ENCODE assay signal across 9 cellular contexts in genomic region chr12:69879007-69879960, GRCh38. TPM values are rescaled to one million over a fixed set of nuclear protein-coding genes. Genes with fewer than 3 reads are reported as not detected.
DNase-seq lines count a peak whose midpoint lies in the region; ATAC-seq, FAIRE-seq and TF ChIP-seq lines count a peak whose summit lies in the region.
"Had no signal": no experiment of that assay in that cellular context is flagged by ENCODE, and none has a peak within 500 bp of the region (broad histone marks: within the 10 kb centered on the region; RNA-seq: fewer than 3 reads in every experiment).

No MANE protein-coding gene starts in this region.

- H2BK12ac ChIP-seq in H1 (ENCODE audit: low read depth, low read length): peak overlapping the region; percentile 46; the same call in 1 of the 2 replicates

- no peak overlapping the region for H3K27ac ChIP-seq in CD8-positive, alpha-beta T cell (ENCODE audit: low read depth, low read length)
- H3K27ac ChIP-seq in H1 (ENCODE audit: low read depth, low read length): no peak overlapping the region

- POLR2A ChIA-PET in CD8-positive, alpha-beta T cell (lab: Charles Lee): no interaction called here
- POLR2A ChIA-PET in activated CD4-positive, alpha-beta memory T cell treated with anti-CD3 and anti-CD28 coated beads, Interleukin-2, amount 10 ng/mL, durations not matched to agents 7 days and 5 days (lab: Charles Lee): no interaction called here
- POLR2A ChIA-PET in H1 (lab: Charles Lee; ENCODE audit: partially characterized antibody): interaction anchor here (0.8 to 1.2 kb wide), 2 partner anchors 365 to 698 kb away, joined by 3 to 4 read pairs; no protein-coding TSS in a partner anchor

- H3K79me1 ChIP-seq in H1 (ENCODE audit: low read depth, low read length): no peaks in the 10 kb centered on the region

- H3K23ac ChIP-seq in H1 (ENCODE audit: insufficient read length): no peak overlapping the region

- TF ChIP-seq RAD21 in H1 (IDR thresholded peaks at IDR 0.05 in 1 of 2, conservative IDR thresholded peaks at IDR 0.05 in 1 of 2; ENCODE audit: low read depth in 2 of 2, low read length in 2 of 2): peak; percentile 98 to 99

- H3K23me2 ChIP-seq in H1 (ENCODE audit: low read depth, low read length): no peaks in the 10 kb centered on the region

- H2BK5ac ChIP-seq in H1 (ENCODE audit: low read depth, low read length): no peak overlapping the region; the same call in 1 of the 2 replicates

- WGBS in H1 (ENCODE audit: extremely low coverage in 1 of 2, insufficient coverage in 1 of 2, insufficient read length in 1 of 2, insufficient replicate concordance in 2 of 2, low coverage in 1 of 2, low lambda C conversion rate in 2 of 2, missing lambda C conversion rate in 1 of 2), 2 experiments: 57% methylated on average over 23 of the region's 23 CpGs; no CpG with 5 or more reads in 1 of the 2 experiments

- no peak overlapping the region for H3K18ac ChIP-seq in H1 (ENCODE audit: extremely low read depth, low read length)

- no peak overlapping the region for H2AK5ac ChIP-seq in H1 (ENCODE audit: low read depth, low read length)

- H3K4me3 Mint-ChIP-seq in CD8-positive, alpha-beta T cell: no peak overlapping the region
- H3K4me3 Mint-ChIP-seq in activated CD4-positive, alpha-beta memory T cell treated with anti-CD3 and anti-CD28 coated beads, Interleukin-2, amount 10 ng/mL, durations not matched to agents 7 days and 5 days: no peak overlapping the region
- H3K4me3 Mint-ChIP-seq: dendritic cell treated with granulocyte-macrophage colony-stimulating factor and Interleukin-4, amounts not matched to agents 40 ng/mL and 50 ng/mL, for 4 days had no signal

- intact Hi-C loops in CD8-positive, alpha-beta T cell (cut with DNase I, micrococcal nuclease): loop anchor here (1.0 kb wide), 3 partner anchors 698 to 851 kb away; no protein-coding TSS in a partner anchor

- no peak overlapping the region for H2BK15ac ChIP-seq in H1 (ENCODE audit: low read length)

- CTCF ChIA-PET in CD8-positive, alpha-beta T cell (lab: Charles Lee): interaction anchor here (0.6 to 6.1 kb wide), 27 partner anchors 9 to 1537 kb away, joined by 3 to 62 read pairs (median 5); no protein-coding TSS in a partner anchor
- CTCF ChIA-PET in activated CD4-positive, alpha-beta memory T cell treated with anti-CD3 and anti-CD28 coated beads, Interleukin-2, amount 10 ng/mL, durations not matched to agents 7 days and 5 days (lab: Charles Lee): interaction anchor here (0.7 to 2.4 kb wide), 16 partner anchors 12 to 856 kb away, joined by 3 to 9 read pairs (median 3); no protein-coding TSS in a partner anchor
- CTCF ChIA-PET in H1 (lab: Charles Lee; ENCODE audit: partially characterized antibody): interaction anchor here (0.6 to 5.7 kb wide), 86 partner anchors 9 to 1115 kb away, joined by 3 to 37 read pairs (median 4); partner anchors contain the start of gene KCNMB4

- no peak overlapping the region for H3K14ac ChIP-seq in H1 (ENCODE audit: insufficient read length)

- TF ChIP-seq EP300 in H1 (IDR thresholded peaks at IDR 0.05; ENCODE audit: borderline replicate concordance in 1 of 2, low read depth in 2 of 2, low read length in 2 of 2): no peak

- no peak overlapping the region for H2BK120ac ChIP-seq in H1 (replicated peaks; ENCODE audit: low read depth, low read length)

- peak; percentile 70 for FAIRE-seq in H1 (lab: Jason Lieb, UNC)

- no peaks in the 10 kb centered on the region for H3K9me3 Mint-ChIP-seq in CD8-positive, alpha-beta T cell
- no peaks in the 10 kb centered on the region for H3K9me3 Mint-ChIP-seq in activated CD4-positive, alpha-beta memory T cell treated with anti-CD3 and anti-CD28 coated beads, Interleukin-2, amount 10 ng/mL, durations not matched to agents 7 days and 5 days
- H3K9me3 Mint-ChIP-seq: dendritic cell treated with granulocyte-macrophage colony-stimulating factor and Interleukin-4, amounts not matched to agents 40 ng/mL and 50 ng/mL, for 4 days had no signal

- H3K4me3 ChIP-seq in CD8-positive, alpha-beta T cell (ENCODE audit: low read depth, low read length): no peak overlapping the region
- H3K4me3 ChIP-seq in H1 (ENCODE audit: extremely low read depth in 1 of 4, insufficient read depth in 2 of 4, low read depth in 3 of 4, low read length in 4 of 4) (peak overlapping the region in 1 of 4 experiments; percentile 5; a peak in 1 of 8 replicates), mucosa of stomach (ENCODE audit: low read length) (peak overlapping the region; percentile 37)

- no peak for TF ChIP-seq POLR2A in H1 (IDR thresholded peaks at IDR 0.05; ENCODE audit: control extremely low read depth in 1 of 2, low read depth in 2 of 2, low read length in 2 of 2)

- peaks cover 4% of the 10 kb centered on the region for H3K4me1 Mint-ChIP-seq in CD8-positive, alpha-beta T cell (ENCODE audit: low read depth)
- peaks cover 1% of the 10 kb centered on the region for H3K4me1 Mint-ChIP-seq in activated CD4-positive, alpha-beta memory T cell treated with anti-CD3 and anti-CD28 coated beads, Interleukin-2, amount 10 ng/mL, durations not matched to agents 7 days and 5 days

- H4K8ac ChIP-seq in H1 (ENCODE audit: extremely low read depth, insufficient read depth, low read length): no peak overlapping the region; the same call in 1 of the 2 replicates

- H3K36me3 ChIP-seq in CD8-positive, alpha-beta T cell (ENCODE audit: insufficient read depth, low read length): no peaks in the 10 kb centered on the region
- no peaks in the 10 kb centered on the region for H3K36me3 ChIP-seq in H1 (ENCODE audit: control insufficient read depth in 2 of 4, insufficient read depth in 4 of 4, low read length in 3 of 4)
- no peaks in the 10 kb centered on the region for H3K36me3 ChIP-seq in mucosa of stomach (ENCODE audit: control insufficient read depth, insufficient read depth, low read length)

- H3K27me3 Mint-ChIP-seq in CD8-positive, alpha-beta T cell (ENCODE audit: low read depth): peaks cover 25% of the 10 kb centered on the region
- peaks cover 12% of the 10 kb centered on the region for H3K27me3 Mint-ChIP-seq in activated CD4-positive, alpha-beta memory T cell treated with anti-CD3 and anti-CD28 coated beads, Interleukin-2, amount 10 ng/mL, durations not matched to agents 7 days and 5 days

- peak; percentile 73 for ATAC-seq in CD8-positive, alpha-beta T cell
- ATAC-seq in GM19438 (IDR thresholded peaks at IDR 0.05; ENCODE audit: low read depth, unreplicated experiment): peak; percentile 74
- ATAC-seq in HG03521 (IDR thresholded peaks at IDR 0.05; ENCODE audit: unreplicated experiment): peak; percentile 88

- peak; percentile 18 to 73 (median 56) for DNase-seq in CD8-positive, alpha-beta T cell
- DNase-seq in NCI-H69 (lab: John Stamatoyannopoulos, UW) (peak; percentile 73), H1 (ENCODE audit: low read depth in 1 of 2, low spot score in 2 of 2) (peak in 1 of 2 experiments; percentile 86)
- peak; percentile 67 for DNase-seq in activated CD4-positive, alpha-beta memory T cell treated with anti-CD3 and anti-CD28 coated beads, Interleukin-2, amount 10 ng/mL, durations not matched to agents 7 days and 5 days
- peak; percentile 13 to 24 for DNase-seq in stimulated activated CD8-positive, alpha-beta memory T cell treated with anti-CD3 and anti-CD28 coated beads, Interleukin-4, amount 100 ng/mL, for 4 hours (ENCODE audit: low read depth in 2 of 2, low spot score in 1 of 2)

- TF ChIP-seq CTCF in CD8-positive, alpha-beta T cell (IDR thresholded peaks at IDR 0.05): peak; percentile 91
- peak; percentile 79 to 86 (median 85) for TF ChIP-seq CTCF in H1 (IDR thresholded peaks at IDR 0.05; ENCODE audit: control extremely low read depth in 1 of 3, insufficient read depth in 1 of 3, low read depth in 1 of 3, low read length in 3 of 3)

- no peaks in the 10 kb centered on the region for H3K79me2 ChIP-seq in H1 (ENCODE audit: control insufficient read depth in 1 of 2, insufficient read depth in 2 of 2, low read length in 2 of 2)

- no peak overlapping the region for H3K27ac Mint-ChIP-seq in CD8-positive, alpha-beta T cell
- H3K27ac Mint-ChIP-seq in activated CD4-positive, alpha-beta memory T cell treated with anti-CD3 and anti-CD28 coated beads, Interleukin-2, amount 10 ng/mL, durations not matched to agents 7 days and 5 days: no peak overlapping the region
- H3K27ac Mint-ChIP-seq: dendritic cell treated with granulocyte-macrophage colony-stimulating factor and Interleukin-4, amounts not matched to agents 40 ng/mL and 50 ng/mL, for 4 days had no signal

- no peaks in the 10 kb centered on the region for H3K36me3 Mint-ChIP-seq in CD8-positive, alpha-beta T cell
- no peaks in the 10 kb centered on the region for H3K36me3 Mint-ChIP-seq in activated CD4-positive, alpha-beta memory T cell treated with anti-CD3 and anti-CD28 coated beads, Interleukin-2, amount 10 ng/mL, durations not matched to agents 7 days and 5 days (ENCODE audit: low read depth)

- H4K91ac ChIP-seq in H1 (replicated peaks; ENCODE audit: insufficient read length, low read length): no peak overlapping the region

- no peak overlapping the region for H3K56ac ChIP-seq in H1 (replicated peaks; ENCODE audit: insufficient read length, low read depth, low read length)

- H3K9me3 ChIP-seq in CD8-positive, alpha-beta T cell (ENCODE audit: low read length): no peaks in the 10 kb centered on the region
- H3K9me3 ChIP-seq in H1 (ENCODE audit: insufficient read depth in 2 of 2, low read depth in 1 of 2, low read length in 1 of 2) (no peaks in the 10 kb centered on the region), mucosa of stomach (ENCODE audit: control insufficient read depth, low read length) (no peaks in the 10 kb centered on the region)

- no peaks in the 10 kb centered on the region for H4K20me1 ChIP-seq in H1 (replicated peaks in 1 of 2; ENCODE audit: control insufficient read depth in 1 of 2, insufficient read depth in 2 of 2, low read length in 2 of 2)

- 0 out of 4 replicates have a peak overlapping the region, but pooled peaks of 1 of the 2 experiments have one; percentile 18 for H3K4me2 ChIP-seq in H1 (ENCODE audit: insufficient read depth in 1 of 2, low read depth in 2 of 2, low read length in 2 of 2)

- peak overlapping the region; percentile 87; the same call in 1 of the 2 replicates for H2BK20ac ChIP-seq in H1 (ENCODE audit: low read length)

- H3K4ac ChIP-seq in H1 (replicated peaks; ENCODE audit: insufficient read length, low read depth, low read length): no peak overlapping the region

- H3K27me3 ChIP-seq in CD8-positive, alpha-beta T cell (ENCODE audit: insufficient read depth, low read length): no peaks in the 10 kb centered on the region
- H3K27me3 ChIP-seq in H1 (replicated peaks in 1 of 4; ENCODE audit: control insufficient read depth in 3 of 4, extremely low read depth in 1 of 4, insufficient read depth in 3 of 4, low read length in 3 of 4): 0 out of 7 replicates have a peak, but pooled peaks cover 0 to 2% (median 0%) of the 10 kb centered on the region in 4 experiments
- peaks cover 11% of the 10 kb centered on the region for H3K27me3 ChIP-seq in mucosa of stomach (ENCODE audit: control insufficient read depth, insufficient read depth, low read length)

- H3K4me1 ChIP-seq in CD8-positive, alpha-beta T cell (ENCODE audit: insufficient read depth, low read length): no peaks in the 10 kb centered on the region
- H3K4me1 ChIP-seq in H1 (replicated peaks in 1 of 4; ENCODE audit: control insufficient read depth in 3 of 4, insufficient read depth in 4 of 4, low read length in 3 of 4) (peaks cover 2 to 9% (median 3%) of the 10 kb centered on the region in 4 experiments; a peak in 4 of 7 replicates), mucosa of stomach (ENCODE audit: control insufficient read depth, insufficient read depth, low read length) (peaks cover 9% of the 10 kb centered on the region)

- no peak overlapping the region for H4K5ac ChIP-seq in H1 (ENCODE audit: insufficient read length, low read depth, low read length)

- H2AFZ ChIP-seq in H1 (ENCODE audit: low read length): peak overlapping the region; percentile 96

- H3K9ac ChIP-seq in H1 (replicated peaks in 1 of 4; ENCODE audit: extremely low read depth in 1 of 4, low read depth in 3 of 4, low read length in 3 of 4): no peak overlapping the region
- peak overlapping the region; percentile 38 for H3K9ac ChIP-seq in mucosa of stomach (ENCODE audit: low read length)

RNA-seq across cellular contexts. Expression of gene MYRFL, which starts 54.3 kb away (rescaled TPM):
- total RNA-seq in CD8-positive, alpha-beta T cell: not detected
- not detected for total RNA-seq in activated CD4-positive, alpha-beta memory T cell treated with anti-CD3 and anti-CD28 coated beads, Interleukin-2, amount 10 ng/mL, durations not matched to agents 7 days and 5 days
- total RNA-seq in H1 (2021; fragmentation: NEBNext Ultra II Directional; extraction: Animal tissue kit (Norgen Biotek cat#: 25700)): 1.4 and 2.0 TPM in 2 replicates
- 0.72 and 1.1 TPM in 2 replicates for polyA plus RNA-seq in H1 (2011; rRNA removed)
- polyA plus RNA-seq in H1 (2011; cell fraction: cytosol; rRNA removed): 1.1 TPM
- polyA plus RNA-seq in H1 (2011; cell fraction: nucleus; rRNA removed): 0.58 TPM
- 0.90 to 1.9 TPM (median 1.0 TPM) in 4 replicates for polyA plus RNA-seq in H1 (2012, experiment 1 of 2)
- polyA plus RNA-seq in H1 (2012, experiment 2 of 2): 0.29 TPM
- 2.2 TPM for polyA plus RNA-seq in H1 (2013, experiment 1 of 2)
- polyA plus RNA-seq in H1 (2013, experiment 2 of 2): 1.9 TPM
- 1.4 and 1.6 TPM in 2 replicates for polyA minus RNA-seq in H1 (2011; rRNA and poly(A)+ RNA removed)
- 0.37 TPM for polyA minus RNA-seq in H1 (2011; cell fraction: cytosol; rRNA and poly(A)+ RNA removed)
- 1.5 TPM for polyA minus RNA-seq in H1 (2011; cell fraction: nucleus; rRNA and poly(A)+ RNA removed)
